ENCODE assay signal across 13 cellular contexts in the genomic region with DNA sequence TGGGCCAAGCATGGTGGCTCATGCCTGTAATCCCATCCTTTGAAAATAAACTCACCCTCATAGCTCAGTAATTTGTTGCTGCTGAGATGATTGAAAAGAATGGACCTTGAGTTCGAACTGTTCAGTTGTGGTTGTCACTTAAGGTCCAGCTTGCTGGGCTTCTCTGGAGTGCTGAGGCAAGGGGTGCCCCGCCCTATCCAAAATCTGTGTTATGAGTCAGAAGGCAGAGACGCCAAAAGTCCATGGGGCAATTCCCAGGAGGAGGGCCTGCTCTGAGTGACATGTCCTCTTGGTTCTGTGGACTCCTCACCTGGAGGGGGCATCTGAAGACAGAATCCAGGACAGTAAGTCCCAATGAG.
DNase-seq lines count a peak whose midpoint lies in the region; ATAC-seq, FAIRE-seq and TF ChIP-seq lines count a peak whose summit lies in the region.
"Had no signal": no experiment of that assay in that cellular context is flagged by ENCODE, and none has a peak within 500 bp of the region (broad histone marks: within the 10 kb centered on the region; RNA-seq: fewer than 3 reads in every experiment).

No MANE protein-coding gene starts in this region.

- H4K20me1 ChIP-seq in astrocyte (ENCODE audit: insufficient read depth, low read length): no peaks in the 10 kb centered on the region

- H3K4me1 ChIP-seq in astrocyte (ENCODE audit: insufficient read depth, low read length) (peaks cover 18% of the 10 kb centered on the region), right cardiac atrium (ENCODE audit: control insufficient read depth, insufficient read depth, low read length) (peaks cover 6% of the 10 kb centered on the region), suprapubic skin (peaks cover 23% of the 10 kb centered on the region)

- H3K79me2 ChIP-seq in astrocyte (ENCODE audit: insufficient read depth, low read length): no peaks in the 10 kb centered on the region

- H3K27ac ChIP-seq in astrocyte (ENCODE audit: low read depth, low read length) (peak overlapping the region; percentile 51), right cardiac atrium (ENCODE audit: low read length) (no peak overlapping the region), suprapubic skin (peak overlapping the region; percentile 35)

- 56% methylated on average over 3 of the region's 3 CpGs for WGBS in right cardiac atrium
- 31% methylated on average over 3 of the region's 3 CpGs for WGBS in suprapubic skin

- H3K27me3 Mint-ChIP-seq in astrocyte (ENCODE audit: low read depth, unreplicated experiment): peaks cover 6% of the 10 kb centered on the region
- H3K27me3 Mint-ChIP-seq in activated naive CD8-positive, alpha-beta T cell treated with anti-CD3 and anti-CD28 coated beads, Interleukin-2, amount 50 U/mL, for 24 hours: no peaks in the 10 kb centered on the region
- peaks cover 7% of the 10 kb centered on the region for H3K27me3 Mint-ChIP-seq in activated CD8-positive, alpha-beta T cell treated with anti-CD3 and anti-CD28 coated beads, Interleukin-2, amount 10 ng/mL, durations not matched to agents 7 days and 5 days (ENCODE audit: low read depth)

- peak overlapping the region; percentile 9 for H2AFZ ChIP-seq in astrocyte (ENCODE audit: low read depth, low read length)

- H3K27me3 ChIP-seq in astrocyte (ENCODE audit: insufficient read depth, low read length) (no peaks in the 10 kb centered on the region), right cardiac atrium (ENCODE audit: control insufficient read depth, insufficient read depth) (no peaks in the 10 kb centered on the region), suprapubic skin (no peaks in the 10 kb centered on the region)
- H3K27me3 ChIP-seq: cardiac muscle cell had no signal

- ATAC-seq in right cardiac atrium (peak; percentile 77 to 82), HG02981 (IDR thresholded peaks at IDR 0.05; ENCODE audit: unreplicated experiment) (no peak)
- ATAC-seq in activated naive CD8-positive, alpha-beta T cell treated with anti-CD3 and anti-CD28 coated beads, Interleukin-2, amount 50 U/mL, for 24 hours: no peak
- ATAC-seq in activated CD8-positive, alpha-beta T cell treated with anti-CD3 and anti-CD28 coated beads, Interleukin-2, amount 10 ng/mL, durations not matched to agents 7 days and 5 days: no peak

- peak overlapping the region; percentile 34 for H3K9ac ChIP-seq in astrocyte (ENCODE audit: low read length)

- TF ChIP-seq EP300 in suprapubic skin (IDR thresholded peaks at IDR 0.05): no peak

- H3K9me3 Mint-ChIP-seq in astrocyte (ENCODE audit: unreplicated experiment): no peaks in the 10 kb centered on the region
- no peaks in the 10 kb centered on the region for H3K9me3 Mint-ChIP-seq in activated naive CD8-positive, alpha-beta T cell treated with anti-CD3 and anti-CD28 coated beads, Interleukin-2, amount 50 U/mL, for 24 hours
- no peaks in the 10 kb centered on the region for H3K9me3 Mint-ChIP-seq in activated CD8-positive, alpha-beta T cell treated with anti-CD3 and anti-CD28 coated beads, Interleukin-2, amount 10 ng/mL, durations not matched to agents 7 days and 5 days (ENCODE audit: insufficient read depth)
- H3K9me3 Mint-ChIP-seq: activated CD8-positive, alpha-beta T cell treated with anti-CD3 and anti-CD28 coated beads for 36 hours had no signal

- CTCF ChIA-PET in HEK293T (lab: Yijun Ruan, JAX): interaction anchor here (0.6 to 1.0 kb wide), 3 partner anchors 20 to 540 kb away, joined by 3 to 4 read pairs (median 4); no protein-coding TSS in a partner anchor
- CTCF ChIA-PET in activated CD8-positive, alpha-beta T cell treated with anti-CD3 and anti-CD28 coated beads, Interleukin-2, amount 10 ng/mL, durations not matched to agents 7 days and 5 days (lab: Charles Lee): interaction anchor here (0.8 kb wide), 1 partner anchor 42 kb away, joined by 3 read pairs; no protein-coding TSS in a partner anchor

- no peaks in the 10 kb centered on the region for H3K36me3 ChIP-seq in astrocyte (ENCODE audit: insufficient read depth, low read length)
- H3K36me3 ChIP-seq in suprapubic skin: no peaks in the 10 kb centered on the region
- H3K36me3 ChIP-seq: cardiac muscle cell had no signal

- TF ChIP-seq CTCF in astrocyte (IDR thresholded peaks at IDR 0.05; ENCODE audit: insufficient read depth, low read depth, low read length): no peak
- no peak for TF ChIP-seq CTCF in suprapubic skin (IDR thresholded peaks at IDR 0.05)

- H3K4me1 Mint-ChIP-seq in astrocyte (ENCODE audit: low read depth, unreplicated experiment): peaks cover 21% of the 10 kb centered on the region
- peaks cover 9% of the 10 kb centered on the region for H3K4me1 Mint-ChIP-seq in activated naive CD8-positive, alpha-beta T cell treated with anti-CD3 and anti-CD28 coated beads, Interleukin-2, amount 50 U/mL, for 24 hours
- H3K4me1 Mint-ChIP-seq in activated CD8-positive, alpha-beta T cell treated with anti-CD3 and anti-CD28 coated beads, Interleukin-2, amount 10 ng/mL, durations not matched to agents 7 days and 5 days (ENCODE audit: low read depth): no peaks in the 10 kb centered on the region

- H3K4me3 ChIP-seq in astrocyte (ENCODE audit: insufficient read depth, low read depth, low read length) (no peak overlapping the region), right cardiac atrium (ENCODE audit: low read length) (no peak overlapping the region), suprapubic skin (no peak overlapping the region)
- H3K4me3 ChIP-seq: cardiac muscle cell had no signal

- POLR2A ChIA-PET in HEK293T (lab: Yijun Ruan, JAX): interaction anchor here (1.1 to 1.4 kb wide), 2 partner anchors 20 to 88 kb away, joined by 3 read pairs; a partner anchor contains a TSS
- POLR2A ChIA-PET in activated CD8-positive, alpha-beta T cell treated with anti-CD3 and anti-CD28 coated beads, Interleukin-2, amount 10 ng/mL, durations not matched to agents 7 days and 5 days (lab: Charles Lee): no interaction called here

- intact Hi-C loops in right cardiac atrium (cut with DNase I): no loop called here

- no peak for DNase-seq in HEK293T (ENCODE audit: extremely low spot score)
- peak; percentile 63 for DNase-seq in astrocyte (ENCODE audit: low read depth)
- DNase-seq in right cardiac atrium: peak in 2 of 3 donors; percentile 64 to 76
- peak in 1 of 2 donors; percentile 86 for DNase-seq in suprapubic skin (ENCODE audit: low spot score in 2 of 2)
- DNase-seq in NCI-H1092 treated with DMSO at 0.1 percent for 48 hours (lab: John Stamatoyannopoulos, UW): no peak
- no peak for DNase-seq in activated naive CD8-positive, alpha-beta T cell treated with anti-CD3 and anti-CD28 coated beads, Interleukin-2, amount 50 U/mL, for 24 hours
- DNase-seq in activated CD8-positive, alpha-beta T cell treated with anti-CD3 and anti-CD28 coated beads, Interleukin-2, amount 10 ng/mL, durations not matched to agents 7 days and 5 days: no peak
- DNase-seq: activated CD8-positive, alpha-beta T cell treated with anti-CD3 and anti-CD28 coated beads for 36 hours; RPMI8226 had no signal

- TF ChIP-seq POLR2A in suprapubic skin (IDR thresholded peaks at IDR 0.05): no peak

- FAIRE-seq in astrocyte (lab: Jason Lieb, UNC): no peak
- FAIRE-seq: G401.6, GM19239 had no signal

- H3K9me3 ChIP-seq in astrocyte (ENCODE audit: insufficient read depth, low read depth, low read length): no peaks in the 10 kb centered on the region
- no peaks in the 10 kb centered on the region for H3K9me3 ChIP-seq in right cardiac atrium (ENCODE audit: control insufficient read depth, low read length)
- no peaks in the 10 kb centered on the region for H3K9me3 ChIP-seq in suprapubic skin

- no peaks in the 10 kb centered on the region for H3K36me3 Mint-ChIP-seq in astrocyte (ENCODE audit: low read depth, unreplicated experiment)
- H3K36me3 Mint-ChIP-seq in activated naive CD8-positive, alpha-beta T cell treated with anti-CD3 and anti-CD28 coated beads, Interleukin-2, amount 50 U/mL, for 24 hours (ENCODE audit: low read depth): no peaks in the 10 kb centered on the region
- no peaks in the 10 kb centered on the region for H3K36me3 Mint-ChIP-seq in activated CD8-positive, alpha-beta T cell treated with anti-CD3 and anti-CD28 coated beads, Interleukin-2, amount 10 ng/mL, durations not matched to agents 7 days and 5 days (ENCODE audit: low read depth)

- no peak overlapping the region for H3K4me3 Mint-ChIP-seq in astrocyte (ENCODE audit: unreplicated experiment)
- no peak overlapping the region for H3K4me3 Mint-ChIP-seq in activated naive CD8-positive, alpha-beta T cell treated with anti-CD3 and anti-CD28 coated beads, Interleukin-2, amount 50 U/mL, for 24 hours
- no peak overlapping the region for H3K4me3 Mint-ChIP-seq in activated CD8-positive, alpha-beta T cell treated with anti-CD3 and anti-CD28 coated beads, Interleukin-2, amount 10 ng/mL, durations not matched to agents 7 days and 5 days
- H3K4me3 Mint-ChIP-seq: activated CD8-positive, alpha-beta T cell treated with anti-CD3 and anti-CD28 coated beads for 36 hours had no signal

- peak overlapping the region; percentile 55 for H3K4me2 ChIP-seq in astrocyte (ENCODE audit: low read length)

- peak overlapping the region; percentile 85 for H3K27ac Mint-ChIP-seq in astrocyte (ENCODE audit: unreplicated experiment)
- no peak overlapping the region for H3K27ac Mint-ChIP-seq in activated naive CD8-positive, alpha-beta T cell treated with anti-CD3 and anti-CD28 coated beads, Interleukin-2, amount 50 U/mL, for 24 hours
- no peak overlapping the region for H3K27ac Mint-ChIP-seq in activated CD8-positive, alpha-beta T cell treated with anti-CD3 and anti-CD28 coated beads, Interleukin-2, amount 10 ng/mL, durations not matched to agents 7 days and 5 days
- H3K27ac Mint-ChIP-seq: activated CD8-positive, alpha-beta T cell treated with anti-CD3 and anti-CD28 coated beads for 36 hours had no signal

TF ChIP-seq in HEK293T, 16 proteins besides CTCF, POLR2A, EP300 and RAD21:
- TF ChIP-seq BHLHE40 (IDR thresholded peaks at IDR 0.05; ENCODE audit: borderline replicate concordance): no peak
- TF ChIP-seq, protein P1, sequence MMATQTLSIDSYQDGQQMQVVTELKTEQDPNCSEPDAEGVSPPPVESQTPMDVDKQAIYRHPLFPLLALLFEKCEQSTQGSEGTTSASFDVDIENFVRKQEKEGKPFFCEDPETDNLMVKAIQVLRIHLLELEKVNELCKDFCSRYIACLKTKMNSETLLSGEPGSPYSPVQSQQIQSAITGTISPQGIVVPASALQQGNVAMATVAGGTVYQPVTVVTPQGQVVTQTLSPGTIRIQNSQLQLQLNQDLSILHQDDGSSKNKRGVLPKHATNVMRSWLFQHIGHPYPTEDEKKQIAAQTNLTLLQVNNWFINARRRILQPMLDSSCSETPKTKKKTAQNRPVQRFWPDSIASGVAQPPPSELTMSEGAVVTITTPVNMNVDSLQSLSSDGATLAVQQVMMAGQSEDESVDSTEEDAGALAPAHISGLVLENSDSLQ (IDR thresholded peaks at IDR 0.05): peak; percentile 75
- no peak for TF ChIP-seq FOXK2 (IDR thresholded peaks at IDR 0.05)
- no peak for TF ChIP-seq NFRKB (IDR thresholded peaks at IDR 0.05)

Comparison
In these comparisons a context has a peak if more than half of its experiments do, and no peak if none do; other contexts are left out.
1. DNase-seq: peak in astrocyte (single experiment) and right cardiac atrium (2 of 3); none in HEK293T (single experiment), NCI-H1092 treated with DMSO at 0.1 percent for 48 hours (single experiment), activated naive CD8-positive, alpha-beta T cell treated with anti-CD3 and anti-CD28 coated beads, Interleukin-2, amount 50 U/mL, for 24 hours (single experiment) and activated CD8-positive, alpha-beta T cell treated with anti-CD3 and anti-CD28 coated beads, Interleukin-2, amount 10 ng/mL, durations not matched to agents 7 days and 5 days (single experiment).
2. ATAC-seq: peak in right cardiac atrium (2 of 2); none in HG02981 (single experiment), activated naive CD8-positive, alpha-beta T cell treated with anti-CD3 and anti-CD28 coated beads, Interleukin-2, amount 50 U/mL, for 24 hours (single experiment) and activated CD8-positive, alpha-beta T cell treated with anti-CD3 and anti-CD28 coated beads, Interleukin-2, amount 10 ng/mL, durations not matched to agents 7 days and 5 days (single experiment).